ENCODE assay signal across 28 cellular contexts in genomic region chr1:17893891-17894631, GRCh38.
DNase-seq lines count a peak whose midpoint lies in the region; ATAC-seq, FAIRE-seq and TF ChIP-seq lines count a peak whose summit lies in the region.
"Had no signal": no experiment of that assay in that cellular context is flagged by ENCODE, and none has a peak within 500 bp of the region (broad histone marks: within the 10 kb centered on the region; RNA-seq: fewer than 3 reads in every experiment).

No MANE protein-coding gene starts in this region.

- H3K27ac ChIP-seq in HepG2 (ENCODE audit: extremely low read length, insufficient read depth, low read length) (no peak overlapping the region), right lobe of liver (no peak overlapping the region), RWPE2 (ENCODE audit: poor library complexity, severe bottlenecking) (no peak overlapping the region), thyroid gland (no peak overlapping the region)
- H3K27ac ChIP-seq: BLaER1 treated with 17β-estradiol and CSF1 and Interleukin-3, amounts not matched to agents 10 nM and 100 nM; lower lobe of right lung; pancreas; Peyer's patch; SJCRH30; upper lobe of left lung had no signal

- no peak for TF ChIP-seq CTCF in HepG2 (CRISPR knock-in tag; IDR thresholded peaks at IDR 0.05)
- no peak for TF ChIP-seq CTCF in right lobe of liver (IDR thresholded peaks at IDR 0.05)
- no peak for TF ChIP-seq CTCF in RWPE2 (IDR thresholded peaks at IDR 0.05; ENCODE audit: poor library complexity, severe bottlenecking)
- no peak for TF ChIP-seq CTCF in kidney epithelial cell (IDR thresholded peaks at IDR 0.05; ENCODE audit: insufficient read depth, low read length, poor library complexity, severe bottlenecking)
- no peak for TF ChIP-seq CTCF in thyroid gland (IDR thresholded peaks at IDR 0.05)

- no peak overlapping the region for H3K4me3 ChIP-seq in HepG2 (replicated peaks in 1 of 3; ENCODE audit: insufficient read depth in 1 of 3, low read depth in 2 of 3, low read length in 3 of 3)
- H3K4me3 ChIP-seq in right lobe of liver: no peak overlapping the region
- H3K4me3 ChIP-seq in RWPE2 (ENCODE audit: severe bottlenecking): no peak overlapping the region
- no peak overlapping the region for H3K4me3 ChIP-seq in kidney epithelial cell (ENCODE audit: low read depth, low read length)
- no peak overlapping the region for H3K4me3 ChIP-seq in thyroid gland (replicated peaks in 1 of 3)
- H3K4me3 ChIP-seq: BLaER1 treated with 17β-estradiol and CSF1 and Interleukin-3, amounts not matched to agents 10 nM and 100 nM; lower lobe of right lung; pancreas; Peyer's patch; right atrium auricular region; SJCRH30; upper lobe of left lung had no signal

- no peaks in the 10 kb centered on the region for H3K9me3 ChIP-seq in HepG2 (ENCODE audit: low read length)
- no peaks in the 10 kb centered on the region for H3K9me3 ChIP-seq in right lobe of liver
- no peaks in the 10 kb centered on the region for H3K9me3 ChIP-seq in RWPE2 (ENCODE audit: severe bottlenecking)
- H3K9me3 ChIP-seq in thyroid gland: no peaks in the 10 kb centered on the region
- H3K9me3 ChIP-seq: BLaER1 treated with 17β-estradiol and CSF1 and Interleukin-3, amounts not matched to agents 10 nM and 100 nM; lower lobe of right lung; pancreas; Peyer's patch; right atrium auricular region; SJCRH30; upper lobe of left lung had no signal

- no peak for FAIRE-seq in HepG2 (lab: Jason Lieb, UNC)
- FAIRE-seq: astrocyte, endometrium, islet of Langerhans, pancreas had no signal

- no peak overlapping the region for H2AFZ ChIP-seq in HepG2 (ENCODE audit: low read length)

- intact Hi-C loops in HepG2 (cut with micrococcal nuclease; ENCODE audit: unreplicated experiment) (no loop called here), right lobe of liver (cut with DNase I) (no loop called here), thyroid gland (cut with DNase I) (no loop called here)

- TF ChIP-seq POLR2A in HepG2 (IDR thresholded peaks at IDR 0.05; ENCODE audit: insufficient read depth in 1 of 2, low read depth in 2 of 2, low read length in 2 of 2): no peak
- TF ChIP-seq POLR2A in right lobe of liver (IDR thresholded peaks at IDR 0.05): no peak
- TF ChIP-seq POLR2A in thyroid gland (IDR thresholded peaks at IDR 0.05): no peak
- no peak for TF ChIP-seq POLR2A in erythroblast (IDR thresholded peaks at IDR 0.05; ENCODE audit: low read length)

- H3K4me1 ChIP-seq in HepG2 (ENCODE audit: insufficient read depth, low read length): no peaks in the 10 kb centered on the region
- H3K4me1 ChIP-seq in right lobe of liver: no peaks in the 10 kb centered on the region
- no peaks in the 10 kb centered on the region for H3K4me1 ChIP-seq in RWPE2 (ENCODE audit: insufficient read depth, poor library complexity, severe bottlenecking)
- H3K4me1 ChIP-seq in thyroid gland: peaks cover 0 to 4% of the 10 kb centered on the region in 2 donors
- H3K4me1 ChIP-seq: lower lobe of right lung, Peyer's patch, SJCRH30, upper lobe of left lung had no signal

- no peak for DNase-seq in HepG2 (ENCODE audit: low spot score)
- no peak for DNase-seq in right lobe of liver
- no peak for DNase-seq in RWPE2 (ENCODE audit: low spot score)
- DNase-seq in kidney epithelial cell (ENCODE audit: low read depth): peak; percentile 14
- peak; percentile 32 to 37 for DNase-seq in thyroid gland
- DNase-seq in HT-29 (ENCODE audit: low spot score): no peak
- no peak for DNase-seq in erythroblast (lab: John Stamatoyannopoulos, UW)
- DNase-seq: activated CD4-positive, alpha-beta memory T cell treated with anti-CD3 and anti-CD28 coated beads, Interleukin-2, amount 10 ng/mL, durations not matched to agents 7 days and 5 days; activated naive CD8-positive, alpha-beta T cell treated with anti-CD3 and anti-CD28 coated beads for 36 hours; caudate nucleus; COR-L47; lower lobe of right lung; NCI-H1105; NCI-H187 treated with DMSO at 0.1 percent for 48 hours; NCI-H526; SJCRH30; stimulated activated CD4-positive, alpha-beta T cell treated with anti-CD3 and anti-CD28 coated beads, Interleukin-12 subunit alpha, Interleukin-12 subunit beta, amount 100 ng/mL, for 4 hours; stimulated activated CD4-positive, alpha-beta T cell treated with anti-CD3 and anti-CD28 coated beads, Interleukin-4, amount 100 ng/mL, for 1 hour; upper lobe of left lung had no signal

- H3K36me3 ChIP-seq in HepG2 (replicated peaks in 1 of 2; ENCODE audit: control insufficient read depth in 1 of 2, insufficient read depth in 2 of 2, low read length in 2 of 2): no peaks in the 10 kb centered on the region
- H3K36me3 ChIP-seq in right lobe of liver: no peaks in the 10 kb centered on the region
- no peaks in the 10 kb centered on the region for H3K36me3 ChIP-seq in RWPE2 (ENCODE audit: low read depth)
- no peaks in the 10 kb centered on the region for H3K36me3 ChIP-seq in kidney epithelial cell (ENCODE audit: control insufficient read depth, insufficient read depth, low read length)
- H3K36me3 ChIP-seq in thyroid gland: no peaks in the 10 kb centered on the region
- H3K36me3 ChIP-seq: BLaER1 treated with 17β-estradiol and CSF1 and Interleukin-3, amounts not matched to agents 10 nM and 100 nM; lower lobe of right lung; pancreas; Peyer's patch; right atrium auricular region; SJCRH30; upper lobe of left lung had no signal

- H3K27me3 ChIP-seq in HepG2 (ENCODE audit: control insufficient read depth in 1 of 2, insufficient read depth in 2 of 2, low read length in 2 of 2) (peaks cover 3 to 35% of the 10 kb centered on the region in 2 experiments; a peak in 3 of 5 replicates), right lobe of liver (no peaks in the 10 kb centered on the region), RWPE2 (ENCODE audit: insufficient read depth, poor library complexity, severe bottlenecking) (peaks cover 34% of the 10 kb centered on the region), kidney epithelial cell (ENCODE audit: control insufficient read depth, insufficient read depth, low read length) (peaks cover 26% of the 10 kb centered on the region), thyroid gland (no peaks in the 10 kb centered on the region)
- H3K27me3 ChIP-seq: BLaER1 treated with 17β-estradiol and CSF1 and Interleukin-3, amounts not matched to agents 10 nM and 100 nM; Peyer's patch; right atrium auricular region; upper lobe of left lung had no signal

- POLR2A ChIA-PET in HepG2 (lab: Yijun Ruan, JAX): no interaction called here

- no peak for TF ChIP-seq EP300 in HepG2 (IDR thresholded peaks at IDR 0.05; ENCODE audit: low read depth in 2 of 2, low read length in 2 of 2)
- TF ChIP-seq EP300 in HepG2 (CRISPR knock-in tag; IDR thresholded peaks at IDR 0.05; ENCODE audit: borderline replicate concordance): no peak

- no peaks in the 10 kb centered on the region for H4K20me1 ChIP-seq in HepG2 (ENCODE audit: insufficient read depth, low read length)
- H4K20me1 ChIP-seq: BLaER1 treated with 17β-estradiol and CSF1 and Interleukin-3, amounts not matched to agents 10 nM and 100 nM had no signal

- H3K4me2 ChIP-seq in HepG2 (ENCODE audit: low read depth, low read length): no peak overlapping the region
- H3K4me2 ChIP-seq: BLaER1 treated with 17β-estradiol and CSF1 and Interleukin-3, amounts not matched to agents 10 nM and 100 nM had no signal

- WGBS in HepG2 (ENCODE audit: low lambda C conversion rate): 11% methylated on average over 6 of the region's 12 CpGs
- WGBS in right lobe of liver (ENCODE audit: insufficient coverage, low coverage, low lambda C conversion rate, missing lambda C conversion rate): 58% methylated on average over 9 of the region's 12 CpGs
- 59 to 75% methylated on average over 10 to 12 of the region's 12 CpGs for WGBS in thyroid gland, 2 donors

- ATAC-seq in HepG2 (no peak; the same call in 1 of the 3 replicates), right lobe of liver (no peak), RWPE2 (ENCODE audit: low read depth) (0 out of 3 replicates have a peak, but pooled peaks have one; percentile 40), HG03280 (IDR thresholded peaks at IDR 0.05; ENCODE audit: unreplicated experiment) (no peak)
- ATAC-seq: lower lobe of right lung, pancreas, T-cell had no signal

- no TSS peak for BruUV-seq in HepG2 (replicated peaks; lab: Mats Ljungman, UMichigan)

- H3K79me2 ChIP-seq in HepG2 (ENCODE audit: insufficient read depth, low read length): no peaks in the 10 kb centered on the region

- in situ Hi-C loops in HepG2 (cut with HindIII; ENCODE audit: extremely low pct_ligation_motif_present, low pct_unique_long_range_greater_than_20kb): no loop called here

- CTCF ChIA-PET in HepG2 (lab: Yijun Ruan, JAX; ENCODE audit: low intra/inter-chr PET ratio, low total read pairs): no interaction called here

- H3K9ac ChIP-seq in HepG2 (ENCODE audit: insufficient read depth, low read depth, low read length): no peak overlapping the region
- H3K9ac ChIP-seq: BLaER1 treated with 17β-estradiol and CSF1 and Interleukin-3, amounts not matched to agents 10 nM and 100 nM had no signal

- no peak for TF ChIP-seq RAD21 in HepG2 (CRISPR knock-in tag; IDR thresholded peaks at IDR 0.05)

TF ChIP-seq in HepG2, 621 proteins besides CTCF, POLR2A, EP300 and RAD21:
- TF ChIP-seq FOSL2 (CRISPR knock-in tag; IDR thresholded peaks at IDR 0.05) (peak; percentile 60), FOXJ3 (CRISPR knock-in tag; IDR thresholded peaks at IDR 0.05; ENCODE audit: borderline replicate concordance) (no peak), ZNF704 (CRISPR knock-in tag; IDR thresholded peaks at IDR 0.05; ENCODE audit: borderline replicate concordance) (no peak), ZNF329 (CRISPR knock-in tag; IDR thresholded peaks at IDR 0.05; ENCODE audit: low read depth) (peak; percentile 95), ZNF30 (CRISPR knock-in tag; IDR thresholded peaks at IDR 0.05) (no peak)

Comparison
In these comparisons a context has a peak if more than half of its experiments do, and no peak if none do; other contexts are left out.
1. DNase-seq: peak in kidney epithelial cell (single experiment) and thyroid gland (2 of 2); none in HepG2 (single experiment), right lobe of liver (0 of 3), RWPE2 (single experiment), HT-29 (single experiment) and erythroblast (0 of 2).